Comparison of ENCODE assay signal across 22 cellular contexts in genomic region chr1:43447891-43448708, GRCh38. TPM values are rescaled to one million over a fixed set of nuclear protein-coding genes. Genes with fewer than 3 reads are reported as not detected.
DNase-seq lines count a peak whose midpoint lies in the region; ATAC-seq, FAIRE-seq and TF ChIP-seq lines count a peak whose summit lies in the region.
"Had no signal": no experiment of that assay in that cellular context is flagged by ENCODE, and none has a peak within 500 bp of the region (broad histone marks: within the 10 kb centered on the region; RNA-seq: fewer than 3 reads in every experiment).

No MANE protein-coding gene starts in this region.

- peak overlapping the region; percentile 98 for H3K27ac ChIP-seq in RWPE2 (ENCODE audit: poor library complexity, severe bottlenecking)
- H3K27ac ChIP-seq in endothelial cell of umbilical vein (ENCODE audit: insufficient read depth, low read depth, low read length): no peak overlapping the region
- H3K27ac ChIP-seq in HepG2 (ENCODE audit: extremely low read length, insufficient read depth, low read length): no peak overlapping the region
- H3K27ac ChIP-seq in suprapubic skin: no peak overlapping the region
- H3K27ac ChIP-seq in foreskin keratinocyte: no peak overlapping the region
- H3K27ac ChIP-seq: brain microvascular endothelial cell, GM23248, tibial artery had no signal

- no peak for TF ChIP-seq EP300 in HepG2 (IDR thresholded peaks at IDR 0.05; ENCODE audit: low read depth in 2 of 2, low read length in 2 of 2)
- TF ChIP-seq EP300 in HepG2 (CRISPR knock-in tag; IDR thresholded peaks at IDR 0.05; ENCODE audit: borderline replicate concordance): no peak
- TF ChIP-seq EP300 in suprapubic skin (IDR thresholded peaks at IDR 0.05): no peak

- no peak overlapping the region for H3K4me3 ChIP-seq in RWPE2 (ENCODE audit: severe bottlenecking)
- no peak overlapping the region for H3K4me3 ChIP-seq in endothelial cell of umbilical vein (replicated peaks in 1 of 3; ENCODE audit: insufficient read depth in 1 of 3, low read depth in 1 of 3, low read length in 3 of 3)
- H3K4me3 ChIP-seq in HepG2 (replicated peaks in 1 of 3; ENCODE audit: insufficient read depth in 1 of 3, low read depth in 2 of 3, low read length in 3 of 3): no peak overlapping the region
- no peak overlapping the region for H3K4me3 ChIP-seq in suprapubic skin
- H3K4me3 ChIP-seq: GM23248, tibial artery had no signal

- H3K9me3 ChIP-seq in RWPE2 (ENCODE audit: severe bottlenecking) (no peaks in the 10 kb centered on the region), endothelial cell of umbilical vein (replicated peaks; ENCODE audit: control insufficient read depth, insufficient read depth, low read length) (no peaks in the 10 kb centered on the region), HepG2 (ENCODE audit: low read length) (no peaks in the 10 kb centered on the region), suprapubic skin (no peaks in the 10 kb centered on the region)
- H3K9me3 ChIP-seq: tibial artery had no signal

- in situ Hi-C loops in HepG2 (cut with HindIII; ENCODE audit: extremely low pct_ligation_motif_present, low pct_unique_long_range_greater_than_20kb): no loop called here

- H3K36me3 ChIP-seq in RWPE2 (ENCODE audit: low read depth): peaks cover 83% of the 10 kb centered on the region
- H3K36me3 ChIP-seq in endothelial cell of umbilical vein (ENCODE audit: control insufficient read depth in 2 of 2, extremely low read depth in 1 of 2, insufficient read depth in 2 of 2, low read length in 2 of 2): peaks cover 18 to 54% of the 10 kb centered on the region in 2 experiments
- peaks cover 24 to 35% of the 10 kb centered on the region in 2 experiments; a peak in 4 of 5 replicates for H3K36me3 ChIP-seq in HepG2 (replicated peaks in 1 of 2; ENCODE audit: control insufficient read depth in 1 of 2, insufficient read depth in 2 of 2, low read length in 2 of 2)
- peaks cover 92% of the 10 kb centered on the region for H3K36me3 ChIP-seq in suprapubic skin

- TF ChIP-seq RAD21 in HepG2 (CRISPR knock-in tag; IDR thresholded peaks at IDR 0.05): no peak

- POLR2A ChIA-PET in endothelial cell of umbilical vein (lab: Charles Lee): no interaction called here
- POLR2A ChIA-PET in HepG2 (lab: Yijun Ruan, JAX): interaction anchor here (1.1 kb wide), 1 partner anchor 202 kb away, joined by 3 read pairs; the partner anchor contains the start of gene KDM4A

- no peaks in the 10 kb centered on the region for H3K27me3 ChIP-seq in RWPE2 (ENCODE audit: insufficient read depth, poor library complexity, severe bottlenecking)
- no peaks in the 10 kb centered on the region for H3K27me3 ChIP-seq in endothelial cell of umbilical vein (ENCODE audit: control insufficient read depth in 2 of 2, insufficient read depth in 2 of 2, low read length in 2 of 2)
- H3K27me3 ChIP-seq in HepG2 (ENCODE audit: control insufficient read depth in 1 of 2, insufficient read depth in 2 of 2, low read length in 2 of 2): no peaks in the 10 kb centered on the region
- no peaks in the 10 kb centered on the region for H3K27me3 ChIP-seq in suprapubic skin
- no peaks in the 10 kb centered on the region for H3K27me3 ChIP-seq in foreskin keratinocyte
- H3K27me3 ChIP-seq: brain microvascular endothelial cell, tibial artery had no signal

- CTCF ChIA-PET in endothelial cell of umbilical vein (lab: Charles Lee) (interaction anchor here (1.0 kb wide), 2 partner anchors 10 to 25 kb away, joined by 3 to 4 read pairs; no protein-coding TSS in a partner anchor), HepG2 (lab: Yijun Ruan, JAX; ENCODE audit: low intra/inter-chr PET ratio, low total read pairs) (no interaction called here)

- H4K20me1 ChIP-seq in endothelial cell of umbilical vein (replicated peaks; ENCODE audit: control insufficient read depth, extremely low read depth, insufficient read depth, low read length): no peaks in the 10 kb centered on the region
- no peaks in the 10 kb centered on the region for H4K20me1 ChIP-seq in HepG2 (ENCODE audit: insufficient read depth, low read length)

- peaks cover 5% of the 10 kb centered on the region for H3K4me1 ChIP-seq in RWPE2 (ENCODE audit: insufficient read depth, poor library complexity, severe bottlenecking)
- H3K4me1 ChIP-seq in endothelial cell of umbilical vein (ENCODE audit: control insufficient read depth, extremely low read depth, insufficient read depth, low read length): peaks cover 32% of the 10 kb centered on the region
- no peaks in the 10 kb centered on the region for H3K4me1 ChIP-seq in HepG2 (ENCODE audit: insufficient read depth, low read length)
- H3K4me1 ChIP-seq in suprapubic skin: peaks cover 8% of the 10 kb centered on the region
- peaks cover 5% of the 10 kb centered on the region for H3K4me1 ChIP-seq in foreskin keratinocyte

- H3K4me2 ChIP-seq in endothelial cell of umbilical vein (ENCODE audit: insufficient read depth, low read length) (no peak overlapping the region), HepG2 (ENCODE audit: low read depth, low read length) (no peak overlapping the region)

- no TSS peak for BruUV-seq in endothelial cell of umbilical vein (replicated peaks; lab: Mats Ljungman, UMichigan)
- no TSS peak for BruUV-seq in HepG2 (replicated peaks; lab: Mats Ljungman, UMichigan)

- dilution Hi-C loops in endothelial cell of umbilical vein (cut with MboI; ENCODE audit: extremely low pct_ligation_motif_present, low sequenced_read_pairs): no loop called here

- no peak overlapping the region for H2AFZ ChIP-seq in endothelial cell of umbilical vein (ENCODE audit: low read depth, low read length)
- no peak overlapping the region for H2AFZ ChIP-seq in HepG2 (ENCODE audit: low read length)
- H2AFZ ChIP-seq: GM23248 had no signal

- TF ChIP-seq POLR2A in endothelial cell of umbilical vein (IDR thresholded peaks at IDR 0.05; ENCODE audit: low read depth, low read length) (no peak), HepG2 (IDR thresholded peaks at IDR 0.05; ENCODE audit: insufficient read depth in 1 of 2, low read depth in 2 of 2, low read length in 2 of 2) (no peak), suprapubic skin (IDR thresholded peaks at IDR 0.05) (no peak)

- ATAC-seq in RWPE2 (ENCODE audit: low read depth) (no peak), HepG2 (no peak), GM18517 (IDR thresholded peaks at IDR 0.05; ENCODE audit: unreplicated experiment) (no peak), foreskin keratinocyte (no peak)
- ATAC-seq: stimulated activated memory B cell treated with anti-CD40 and anti-IgM and Interleukin-4, amounts not matched to agents 10 μg/mL and 1 μg/mL and 100 μg/mL, for 72 hours had no signal

- peak; percentile 76 for FAIRE-seq in endothelial cell of umbilical vein (lab: Jason Lieb, UNC)
- FAIRE-seq in HepG2 (lab: Jason Lieb, UNC): no peak
- FAIRE-seq: GM18507 had no signal

- H3K9me1 ChIP-seq in endothelial cell of umbilical vein (replicated peaks; ENCODE audit: control insufficient read depth, extremely low read depth, insufficient read depth, low read length): no peaks in the 10 kb centered on the region

- WGBS in HepG2 (ENCODE audit: low lambda C conversion rate): 96% methylated on average over 14 of the region's 25 CpGs
- WGBS in suprapubic skin: 78% methylated on average over 7 of the region's 25 CpGs

- DNase-seq in RWPE2 (ENCODE audit: low spot score) (no peak), endothelial cell of umbilical vein (ENCODE audit: low read depth, low spot score) (no peak), HepG2 (ENCODE audit: low spot score) (no peak), suprapubic skin (ENCODE audit: low spot score in 2 of 2) (peak; percentile 59 to 77), HPDE6-E6E7 (ENCODE audit: extremely low spot score) (no peak), foreskin keratinocyte (no peak)
- DNase-seq: activated naive CD8-positive, alpha-beta T cell treated with anti-CD3 and anti-CD28 coated beads for 36 hours; activated T-cell treated with anti-CD3 and anti-CD28 coated beads for 4 hours; AML-193; brain microvascular endothelial cell; EL; GM23248; Kasumi-1; midbrain; NCI-H1105; retina; SIG-M5; T-helper 1 cell had no signal

- TF ChIP-seq CTCF in RWPE2 (IDR thresholded peaks at IDR 0.05; ENCODE audit: poor library complexity, severe bottlenecking) (no peak), endothelial cell of umbilical vein (IDR thresholded peaks at IDR 0.05; ENCODE audit: extremely low read depth in 1 of 2, insufficient read depth in 1 of 2, low read depth in 1 of 2, low read length in 2 of 2) (no peak), HepG2 (CRISPR knock-in tag; IDR thresholded peaks at IDR 0.05) (no peak), suprapubic skin (IDR thresholded peaks at IDR 0.05) (no peak), foreskin keratinocyte (conservative IDR thresholded peaks at IDR 0.05) (no peak)

- H3K9ac ChIP-seq in endothelial cell of umbilical vein (replicated peaks; ENCODE audit: extremely low read depth, insufficient read depth, low read length) (no peak overlapping the region), HepG2 (ENCODE audit: insufficient read depth, low read depth, low read length) (no peak overlapping the region)
- H3K9ac ChIP-seq: GM23248 had no signal

- intact Hi-C loops in endothelial cell of umbilical vein (cut with micrococcal nuclease): no loop called here
- intact Hi-C loops in HepG2 (cut with micrococcal nuclease; ENCODE audit: unreplicated experiment): no loop called here

- peaks cover 24% of the 10 kb centered on the region for H3K79me2 ChIP-seq in endothelial cell of umbilical vein (ENCODE audit: control insufficient read depth, insufficient read depth, low read length)
- no peaks in the 10 kb centered on the region for H3K79me2 ChIP-seq in HepG2 (ENCODE audit: insufficient read depth, low read length)

RNA-seq across cellular contexts. Expression of gene HYI, which starts 5.6 kb away (rescaled TPM):
- total RNA-seq in endothelial cell of umbilical vein: 266 and 342 TPM in 2 replicates
- 324 and 351 TPM in 2 replicates for polyA plus RNA-seq in endothelial cell of umbilical vein
- 244 and 309 TPM in 2 replicates for polyA plus RNA-seq in endothelial cell of umbilical vein (2011; cell fraction: cytosol; rRNA removed)
- 1,045 and 1,101 TPM in 2 replicates for polyA plus RNA-seq in endothelial cell of umbilical vein (2011; cell fraction: nucleus; rRNA removed)
- polyA plus RNA-seq in endothelial cell of umbilical vein (2012): 216 and 227 TPM in 2 replicates
- polyA minus RNA-seq in endothelial cell of umbilical vein: 145 and 146 TPM in 2 replicates
- polyA minus RNA-seq in endothelial cell of umbilical vein (2011; cell fraction: cytosol; rRNA and poly(A)+ RNA removed): 10.7 TPM
- polyA minus RNA-seq in endothelial cell of umbilical vein (2011; cell fraction: nucleus; rRNA and poly(A)+ RNA removed): 120 and 216 TPM in 2 replicates
- not detected in 2 replicates for total RNA-seq in HepG2 (2016; rRNA removed; fragmentation: Illumina TruSeq; extraction: Trizol)
- not detected in 2 replicates for total RNA-seq in HepG2 (2016; cell fraction: cytosol; rRNA removed; fragmentation: Illumina TruSeq; extraction: Trizol; ENCODE audit: low read depth)
- total RNA-seq in HepG2 (2016; cell fraction: insoluble cytoplasmic fraction; rRNA removed; fragmentation: Illumina TruSeq; extraction: Trizol): not detected in 2 replicates
- total RNA-seq in HepG2 (2016; cell fraction: membrane; rRNA removed; fragmentation: Illumina TruSeq; extraction: Trizol): not detected in 2 replicates
- total RNA-seq in HepG2 (2016; cell fraction: nucleus; rRNA removed; fragmentation: Illumina TruSeq; extraction: Trizol): not detected in 2 replicates
- polyA plus RNA-seq in HepG2 (2011; rRNA removed): not detected in 2 replicates
- not detected in 2 replicates for polyA plus RNA-seq in HepG2 (2011; cell fraction: cytosol; rRNA removed)
- polyA plus RNA-seq in HepG2 (2011; cell fraction: nucleus; rRNA removed): not detected in 2 replicates
- polyA plus RNA-seq in HepG2 (2012): 6.7 and 9.4 TPM in 2 replicates
- polyA plus RNA-seq in HepG2 (2016; cell fraction: cytosol; fragmentation: Illumina TruSeq; extraction: Trizol; ENCODE audit: low read depth): not detected in 2 replicates
- polyA plus RNA-seq in HepG2 (2016; cell fraction: insoluble cytoplasmic fraction; fragmentation: Illumina TruSeq; extraction: Trizol; ENCODE audit: low read depth): not detected in 2 replicates
- polyA plus RNA-seq in HepG2 (2016; cell fraction: membrane; fragmentation: Illumina TruSeq; extraction: Trizol; ENCODE audit: low read depth): not detected in 2 replicates
- not detected in 2 replicates for polyA plus RNA-seq in HepG2 (2016; cell fraction: nucleus; fragmentation: Illumina TruSeq; extraction: Trizol; ENCODE audit: insufficient read depth, low read depth)
- 17.2 TPM in 1 of 2 replicates, not detected in the other for polyA minus RNA-seq in HepG2 (2011; rRNA and poly(A)+ RNA removed; ENCODE audit: low replicate concordance)
- polyA minus RNA-seq in HepG2 (2011; cell fraction: cytosol; rRNA and poly(A)+ RNA removed): not detected in 2 replicates
- polyA minus RNA-seq in HepG2 (2011; cell fraction: nucleus; rRNA and poly(A)+ RNA removed): 0.64 TPM in 1 of 2 replicates, not detected in the other
- total RNA-seq in suprapubic skin: 10 to 100 TPM; 27.8 to 55.8 (median 39.5) TPM
- 86.0 and 93.4 TPM in 2 replicates for total RNA-seq in foreskin keratinocyte
- 104 and 115 TPM in 2 replicates for polyA plus RNA-seq in foreskin keratinocyte

RNA-seq across cellular contexts. Expression of gene SZT2, which starts 58.4 kb away (rescaled TPM):
- 49.9 and 50.3 TPM in 2 replicates for total RNA-seq in endothelial cell of umbilical vein
- 11.4 TPM in 2 replicates for polyA plus RNA-seq in endothelial cell of umbilical vein
- polyA plus RNA-seq in endothelial cell of umbilical vein (2011; cell fraction: cytosol; rRNA removed): 5.1 and 5.3 TPM in 2 replicates
- 70.0 and 86.8 TPM in 2 replicates for polyA plus RNA-seq in endothelial cell of umbilical vein (2011; cell fraction: nucleus; rRNA removed)
- 15.0 and 17.5 TPM in 2 replicates for polyA plus RNA-seq in endothelial cell of umbilical vein (2012)
- polyA minus RNA-seq in endothelial cell of umbilical vein: 89.4 and 97.4 TPM in 2 replicates
- 6.0 TPM for polyA minus RNA-seq in endothelial cell of umbilical vein (2011; cell fraction: cytosol; rRNA and poly(A)+ RNA removed)
- polyA minus RNA-seq in endothelial cell of umbilical vein (2011; cell fraction: nucleus; rRNA and poly(A)+ RNA removed): 75.8 and 107 TPM in 2 replicates
- 5.6 and 8.0 TPM in 2 replicates for total RNA-seq in HepG2 (2016; rRNA removed; fragmentation: Illumina TruSeq; extraction: Trizol)
- 3.8 TPM in 2 replicates for total RNA-seq in HepG2 (2016; cell fraction: cytosol; rRNA removed; fragmentation: Illumina TruSeq; extraction: Trizol; ENCODE audit: low read depth)
- 4.3 and 9.7 TPM in 2 replicates for total RNA-seq in HepG2 (2016; cell fraction: insoluble cytoplasmic fraction; rRNA removed; fragmentation: Illumina TruSeq; extraction: Trizol)
- total RNA-seq in HepG2 (2016; cell fraction: membrane; rRNA removed; fragmentation: Illumina TruSeq; extraction: Trizol): 3.6 TPM in 2 replicates
- 17.5 and 18.0 TPM in 2 replicates for total RNA-seq in HepG2 (2016; cell fraction: nucleus; rRNA removed; fragmentation: Illumina TruSeq; extraction: Trizol)
- polyA plus RNA-seq in HepG2 (2011; rRNA removed): 8.8 and 9.8 TPM in 2 replicates
- polyA plus RNA-seq in HepG2 (2011; cell fraction: cytosol; rRNA removed): 2.2 and 3.1 TPM in 2 replicates
- 58.1 and 68.7 TPM in 2 replicates for polyA plus RNA-seq in HepG2 (2011; cell fraction: nucleus; rRNA removed)
- 7.8 and 8.7 TPM in 2 replicates for polyA plus RNA-seq in HepG2 (2012)
- 0.57 and 0.69 TPM in 2 replicates for polyA plus RNA-seq in HepG2 (2016; cell fraction: cytosol; fragmentation: Illumina TruSeq; extraction: Trizol; ENCODE audit: low read depth)
- 2.9 and 3.7 TPM in 2 replicates for polyA plus RNA-seq in HepG2 (2016; cell fraction: insoluble cytoplasmic fraction; fragmentation: Illumina TruSeq; extraction: Trizol; ENCODE audit: low read depth)
- 1.2 and 1.3 TPM in 2 replicates for polyA plus RNA-seq in HepG2 (2016; cell fraction: membrane; fragmentation: Illumina TruSeq; extraction: Trizol; ENCODE audit: low read depth)
- polyA plus RNA-seq in HepG2 (2016; cell fraction: nucleus; fragmentation: Illumina TruSeq; extraction: Trizol; ENCODE audit: insufficient read depth, low read depth): 23.7 and 25.9 TPM in 2 replicates
- 36.3 and 51.9 TPM in 2 replicates for polyA minus RNA-seq in HepG2 (2011; rRNA and poly(A)+ RNA removed; ENCODE audit: low replicate concordance)
- polyA minus RNA-seq in HepG2 (2011; cell fraction: cytosol; rRNA and poly(A)+ RNA removed): 3.5 and 5.0 TPM in 2 replicates
- 55.9 and 71.0 TPM in 2 replicates for polyA minus RNA-seq in HepG2 (2011; cell fraction: nucleus; rRNA and poly(A)+ RNA removed)
- 100 to 1,000 TPM in 1 of 4 donors, 10 to 100 TPM in 3; 44.2 to 132 (median 65.5) TPM for total RNA-seq in suprapubic skin
- 14.2 and 16.9 TPM in 2 replicates for total RNA-seq in foreskin keratinocyte
- 5.0 and 6.2 TPM in 2 replicates for polyA plus RNA-seq in foreskin keratinocyte

RNA-seq across cellular contexts. Expression of gene MED8, which starts 58.5 kb away (rescaled TPM):
- total RNA-seq in endothelial cell of umbilical vein: 41.9 and 45.6 TPM in 2 replicates
- polyA plus RNA-seq in endothelial cell of umbilical vein: 15.9 and 19.6 TPM in 2 replicates
- polyA plus RNA-seq in endothelial cell of umbilical vein (2011; cell fraction: cytosol; rRNA removed): 29.4 and 34.4 TPM in 2 replicates
- polyA plus RNA-seq in endothelial cell of umbilical vein (2011; cell fraction: nucleus; rRNA removed): 37.2 and 38.8 TPM in 2 replicates
- 38.6 and 45.6 TPM in 2 replicates for polyA plus RNA-seq in endothelial cell of umbilical vein (2012)
- 19.4 and 21.0 TPM in 2 replicates for polyA minus RNA-seq in endothelial cell of umbilical vein
- 15.8 TPM for polyA minus RNA-seq in endothelial cell of umbilical vein (2011; cell fraction: cytosol; rRNA and poly(A)+ RNA removed)
- 11.7 and 17.3 TPM in 2 replicates for polyA minus RNA-seq in endothelial cell of umbilical vein (2011; cell fraction: nucleus; rRNA and poly(A)+ RNA removed)
- 77.4 and 112 TPM in 2 replicates for total RNA-seq in HepG2 (2016; rRNA removed; fragmentation: Illumina TruSeq; extraction: Trizol)
- 27.8 and 29.8 TPM in 2 replicates for total RNA-seq in HepG2 (2016; cell fraction: cytosol; rRNA removed; fragmentation: Illumina TruSeq; extraction: Trizol; ENCODE audit: low read depth)
- total RNA-seq in HepG2 (2016; cell fraction: insoluble cytoplasmic fraction; rRNA removed; fragmentation: Illumina TruSeq; extraction: Trizol): 79.1 and 119 TPM in 2 replicates
- total RNA-seq in HepG2 (2016; cell fraction: membrane; rRNA removed; fragmentation: Illumina TruSeq; extraction: Trizol): 39.9 and 44.3 TPM in 2 replicates
- total RNA-seq in HepG2 (2016; cell fraction: nucleus; rRNA removed; fragmentation: Illumina TruSeq; extraction: Trizol): 30.3 and 33.9 TPM in 2 replicates
- polyA plus RNA-seq in HepG2 (2011; rRNA removed): 13.0 and 16.9 TPM in 2 replicates
- polyA plus RNA-seq in HepG2 (2011; cell fraction: cytosol; rRNA removed): 15.2 and 18.5 TPM in 2 replicates
- 27.4 and 29.3 TPM in 2 replicates for polyA plus RNA-seq in HepG2 (2011; cell fraction: nucleus; rRNA removed)
- 34.9 and 41.7 TPM in 2 replicates for polyA plus RNA-seq in HepG2 (2012)
- polyA plus RNA-seq in HepG2 (2016; cell fraction: cytosol; fragmentation: Illumina TruSeq; extraction: Trizol; ENCODE audit: low read depth): 23.6 and 24.6 TPM in 2 replicates
- 98.6 and 98.7 TPM in 2 replicates for polyA plus RNA-seq in HepG2 (2016; cell fraction: insoluble cytoplasmic fraction; fragmentation: Illumina TruSeq; extraction: Trizol; ENCODE audit: low read depth)
- polyA plus RNA-seq in HepG2 (2016; cell fraction: membrane; fragmentation: Illumina TruSeq; extraction: Trizol; ENCODE audit: low read depth): 30.8 and 31.0 TPM in 2 replicates
- 48.4 and 55.2 TPM in 2 replicates for polyA plus RNA-seq in HepG2 (2016; cell fraction: nucleus; fragmentation: Illumina TruSeq; extraction: Trizol; ENCODE audit: insufficient read depth, low read depth)
- polyA minus RNA-seq in HepG2 (2011; rRNA and poly(A)+ RNA removed; ENCODE audit: low replicate concordance): 11.0 and 19.2 TPM in 2 replicates
- 14.2 and 14.7 TPM in 2 replicates for polyA minus RNA-seq in HepG2 (2011; cell fraction: cytosol; rRNA and poly(A)+ RNA removed)
- polyA minus RNA-seq in HepG2 (2011; cell fraction: nucleus; rRNA and poly(A)+ RNA removed): 30.3 and 36.6 TPM in 2 replicates
- total RNA-seq in suprapubic skin: 10 to 100 TPM; 26.8 to 43.2 (median 40.3) TPM
- total RNA-seq in foreskin keratinocyte: 36.7 and 47.2 TPM in 2 replicates
- 40.0 and 52.2 TPM in 2 replicates for polyA plus RNA-seq in foreskin keratinocyte

Comparison
In these comparisons a context has a peak if more than half of its experiments do, and no peak if none do; other contexts are left out.
1. DNase-seq: peak in suprapubic skin (2 of 2); none in RWPE2 (single experiment), endothelial cell of umbilical vein (single experiment), HepG2 (single experiment), HPDE6-E6E7 (single experiment) and foreskin keratinocyte (0 of 2).
2. RNA of gene HYI, which starts 5.6 kb away (total RNA-seq): 266 to 342 TPM in endothelial cell of umbilical vein, 86.0 to 93.4 TPM in foreskin keratinocyte and 27.8 to 55.8 TPM in suprapubic skin; not detected in HepG2; every median in the first group is over 10 times any median in the second.